In the genomic region with DNA sequence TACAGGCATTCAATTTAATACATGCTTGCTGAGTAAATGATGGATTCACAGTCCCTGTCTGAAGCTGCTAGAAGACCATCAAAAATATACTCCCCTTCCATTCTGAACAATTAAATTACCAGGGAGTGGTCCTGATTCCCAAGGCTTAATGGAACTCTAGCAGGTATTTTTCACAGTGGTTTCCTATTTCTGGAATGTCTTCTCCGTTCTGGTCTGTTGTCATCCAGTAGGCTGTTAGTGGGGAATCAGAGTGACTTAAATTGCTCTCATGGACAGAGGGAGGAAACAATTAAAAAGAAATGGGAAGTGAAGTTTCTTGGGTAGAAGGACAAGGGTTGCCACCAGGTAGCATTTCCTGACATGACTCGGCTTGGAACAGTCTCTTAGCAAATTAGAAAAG, we compare ENCODE assay signal across 29 cellular contexts.
"Had no signal": no experiment of that assay in that cellular context is flagged by ENCODE, and none has a peak within 500 bp of the region (broad histone marks: within the 10 kb centered on the region; RNA-seq: fewer than 3 reads in every experiment).

No MANE protein-coding gene starts in this region.

- H3K4me1 Mint-ChIP-seq: activated CD4-positive, alpha-beta memory T cell treated with anti-CD3 and anti-CD28 coated beads, Interleukin-2, amount 10 ng/mL, durations not matched to agents 7 days and 5 days; activated CD4-positive, alpha-beta T cell treated with anti-CD3 and anti-CD28 coated beads, Interleukin-2, amount 10 ng/mL, durations not matched to agents 7 days and 5 days; activated T-helper 17 cell treated with anti-CD3 and anti-CD28 coated beads, Interleukin-2, amount 50 U/mL, for 72 hours; central memory CD8-positive, alpha-beta T cell; endodermal cell; WTC11 had no signal

- DNase-seq: activated CD4-positive, alpha-beta memory T cell treated with anti-CD3 and anti-CD28 coated beads, Interleukin-2, amount 10 ng/mL, durations not matched to agents 7 days and 5 days; activated CD4-positive, alpha-beta T cell treated with anti-CD3 and anti-CD28 coated beads for 1 hour; activated CD4-positive, alpha-beta T cell treated with anti-CD3 and anti-CD28 coated beads for 4 hours; activated CD4-positive, alpha-beta T cell treated with anti-CD3 and anti-CD28 coated beads, Interleukin-2, amount 10 ng/mL, durations not matched to agents 7 days and 5 days; activated CD4-positive, alpha-beta T cell treated with anti-CD3 and anti-CD28 coated beads, Interleukin-2, amount 50 U/mL, for 4 hours; activated CD8-positive, alpha-beta memory T cell treated with anti-CD3 and anti-CD28 coated beads for 24 hours; activated effector memory CD4-positive, alpha-beta T cell treated with Interleukin-2 at 50 U/mL for 16 hours; activated gamma-delta T cell treated with Interleukin-2 at 50 U/mL for 16 hours; activated naive CD4-positive, alpha-beta T cell treated with anti-CD3 and anti-CD28 coated beads, Interleukin-2, amount 50 U/mL, for 16 hours; activated naive CD4-positive, alpha-beta T cell treated with Interleukin-2 at 50 U/mL for 16 hours; activated T-cell treated with anti-CD3 and anti-CD28 coated beads, Interleukin-2, amount 50 U/mL, for 4 hours; amniotic stem cell; anterior cingulate cortex; brain microvascular endothelial cell; dorsolateral prefrontal cortex; effector memory CD4-positive, alpha-beta T cell; endodermal cell; foreskin keratinocyte; gastrocnemius medialis; glutamatergic neuron; heart right ventricle; T-helper 2 cell had no signal

- H3K4me3 Mint-ChIP-seq: activated CD4-positive, alpha-beta memory T cell treated with anti-CD3 and anti-CD28 coated beads, Interleukin-2, amount 10 ng/mL, durations not matched to agents 7 days and 5 days; activated CD4-positive, alpha-beta T cell treated with anti-CD3 and anti-CD28 coated beads, Interleukin-2, amount 10 ng/mL, durations not matched to agents 7 days and 5 days; activated naive CD8-positive, alpha-beta T cell; activated T-cell treated with anti-CD3 and anti-CD28 coated beads, Interleukin-2, amount 50 U/mL, for 4 hours; activated T-helper 17 cell treated with anti-CD3 and anti-CD28 coated beads, Interleukin-2, amount 50 U/mL, for 72 hours; central memory CD8-positive, alpha-beta T cell; dendritic cell treated with granulocyte-macrophage colony-stimulating factor and Interleukin-4, amounts not matched to agents 40 ng/mL and 50 ng/mL, for 4 days; endodermal cell; WTC11 had no signal

- H3K27ac ChIP-seq: brain microvascular endothelial cell, coronary artery, dorsolateral prefrontal cortex, foreskin keratinocyte, gastrocnemius medialis, VCaP had no signal

- H3K9me3 ChIP-seq: gastrocnemius medialis had no signal

- H3K27ac Mint-ChIP-seq: activated CD4-positive, alpha-beta memory T cell treated with anti-CD3 and anti-CD28 coated beads, Interleukin-2, amount 10 ng/mL, durations not matched to agents 7 days and 5 days; activated CD4-positive, alpha-beta T cell treated with anti-CD3 and anti-CD28 coated beads, Interleukin-2, amount 10 ng/mL, durations not matched to agents 7 days and 5 days; activated T-helper 17 cell treated with anti-CD3 and anti-CD28 coated beads, Interleukin-2, amount 50 U/mL, for 72 hours; dendritic cell treated with granulocyte-macrophage colony-stimulating factor and Interleukin-4, amounts not matched to agents 40 ng/mL and 50 ng/mL, for 4 days; endodermal cell; WTC11 had no signal

- ATAC-seq: activated T-cell treated with anti-CD3 and anti-CD28 coated beads, Interleukin-2, amount 50 U/mL, for 4 hours; activated T-helper 17 cell treated with anti-CD3 and anti-CD28 coated beads, Interleukin-2, amount 50 U/mL, for 72 hours; foreskin keratinocyte; gastrocnemius medialis; heart right ventricle; WTC11 had no signal

- H3K27me3 Mint-ChIP-seq: central memory CD8-positive, alpha-beta T cell had no signal

- H3K27me3 ChIP-seq: brain microvascular endothelial cell, dorsolateral prefrontal cortex, foreskin keratinocyte, gastrocnemius medialis, heart right ventricle had no signal

- H3K9me3 Mint-ChIP-seq: activated CD4-positive, alpha-beta memory T cell treated with anti-CD3 and anti-CD28 coated beads, Interleukin-2, amount 10 ng/mL, durations not matched to agents 7 days and 5 days; activated CD4-positive, alpha-beta T cell treated with anti-CD3 and anti-CD28 coated beads, Interleukin-2, amount 10 ng/mL, durations not matched to agents 7 days and 5 days; central memory CD8-positive, alpha-beta T cell had no signal

- H3K36me3 ChIP-seq: brain microvascular endothelial cell, gastrocnemius medialis, heart right ventricle had no signal

- H3K4me3 ChIP-seq: coronary artery, dorsolateral prefrontal cortex, gastrocnemius medialis, heart right ventricle had no signal

- H3K36me3 Mint-ChIP-seq: activated naive CD8-positive, alpha-beta T cell had no signal
